In the genomic region with DNA sequence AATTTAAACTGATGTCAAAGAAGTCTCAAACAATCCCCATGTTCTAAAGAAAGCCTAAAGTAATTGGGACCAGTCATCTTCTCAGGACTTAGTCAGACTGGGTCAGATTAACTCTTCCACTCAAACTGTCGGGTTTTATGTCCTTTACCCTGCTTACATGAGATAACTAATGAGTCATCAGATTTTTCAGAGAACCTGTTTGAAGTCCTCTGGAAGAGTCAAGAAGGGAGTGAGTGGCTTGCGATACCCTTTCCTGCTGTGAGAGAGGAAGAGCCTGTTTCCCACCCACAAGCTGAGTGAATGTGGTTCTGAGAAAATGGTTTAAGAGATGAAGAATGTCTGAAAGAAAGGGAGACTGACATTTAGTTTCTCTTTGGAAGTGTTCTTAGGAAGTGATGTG, we compare ENCODE assay signal across 16 cellular contexts.
A peak's percentile ranks its signal among the peaks of the same experiment; 100 is the strongest.
DNase-seq lines count a peak whose midpoint lies in the region; ATAC-seq and TF ChIP-seq lines count a peak whose summit lies in the region.
"Had no signal": no experiment of that assay in that cellular context is flagged by ENCODE, and none has a peak within 500 bp of the region (broad histone marks: within the 10 kb centered on the region; RNA-seq: fewer than 3 reads in every experiment).

No MANE protein-coding gene starts in this region.

- no peaks in the 10 kb centered on the region for H3K36me3 ChIP-seq in smooth muscle cell (ENCODE audit: low read depth)

- 2% methylated on average over 2 of the region's 2 CpGs for WGBS in smooth muscle cell (ENCODE audit: low lambda C conversion rate)

- H3K4me2 ChIP-seq in smooth muscle cell = peak overlapping the region; percentile 64

- no peaks in the 10 kb centered on the region for H4K20me1 ChIP-seq in smooth muscle cell (ENCODE audit: low read depth)

- no peaks in the 10 kb centered on the region for H3K36me3 Mint-ChIP-seq in activated naive CD4-positive, alpha-beta T cell treated with anti-CD3 and anti-CD28 coated beads for 36 hours (ENCODE audit: low read depth)

- no peaks in the 10 kb centered on the region for H3K27me3 ChIP-seq in foreskin keratinocyte
- H3K27me3 ChIP-seq in smooth muscle cell (ENCODE audit: low read depth) = no peaks in the 10 kb centered on the region
- H3K27me3 ChIP-seq: testis had no signal

- no peak overlapping the region for H3K4me3 Mint-ChIP-seq in activated naive CD4-positive, alpha-beta T cell treated with anti-CD3 and anti-CD28 coated beads for 36 hours
- H3K4me3 Mint-ChIP-seq: activated naive CD8-positive, alpha-beta T cell treated with anti-CD3 and anti-CD28 coated beads, Interleukin-2, amount 50 U/mL, for 24 hours; T-helper 1 cell treated with Interleukin-12 subunit alpha and Interleukin-12 subunit beta and Interleukin-4 antibody, amounts not matched to agents 30 μg/mL and 1 μg/mL, for 36 hours had no signal

- no peaks in the 10 kb centered on the region for H3K27me3 Mint-ChIP-seq in activated naive CD4-positive, alpha-beta T cell treated with anti-CD3 and anti-CD28 coated beads for 36 hours (ENCODE audit: low read depth)
- H3K27me3 Mint-ChIP-seq: activated naive CD8-positive, alpha-beta T cell treated with anti-CD3 and anti-CD28 coated beads, Interleukin-2, amount 50 U/mL, for 24 hours had no signal

- no peak overlapping the region for H3K4me3 ChIP-seq in smooth muscle cell
- H3K4me3 ChIP-seq: testis had no signal

- ATAC-seq in SK-N-SH treated with all-trans-retinoic acid at 6 μM for 48 hours (peak; percentile 72), foreskin keratinocyte (peak; percentile 74), HG02938 (IDR thresholded peaks at IDR 0.05; ENCODE audit: unreplicated experiment) (no peak)
- ATAC-seq: activated naive CD8-positive, alpha-beta T cell treated with anti-CD3 and anti-CD28 coated beads, Interleukin-2, amount 50 U/mL, for 24 hours had no signal

- no peaks in the 10 kb centered on the region for H3K9me3 ChIP-seq in smooth muscle cell (replicated peaks; ENCODE audit: low read depth)
- H3K9me3 ChIP-seq: testis had no signal

- H3K9ac ChIP-seq in smooth muscle cell (ENCODE audit: low read depth) = peak overlapping the region; percentile 71

- H3F3A ChIP-seq in smooth muscle cell (ENCODE audit: low read depth) = no peaks in the 10 kb centered on the region

- H3K79me2 ChIP-seq in smooth muscle cell (ENCODE audit: low read depth) = peaks cover 8% of the 10 kb centered on the region

- H3K9me3 Mint-ChIP-seq in activated naive CD4-positive, alpha-beta T cell treated with anti-CD3 and anti-CD28 coated beads for 36 hours = peaks cover 2% of the 10 kb centered on the region
- H3K9me3 Mint-ChIP-seq: activated naive CD8-positive, alpha-beta T cell treated with anti-CD3 and anti-CD28 coated beads, Interleukin-2, amount 50 U/mL, for 24 hours had no signal

- CTCF ChIA-PET in activated naive CD4-positive, alpha-beta T cell treated with anti-CD3 and anti-CD28 coated beads for 36 hours (lab: Charles Lee) = no interaction called here

- DNase-seq in DMS53 (lab: John Stamatoyannopoulos, UW) (peak; percentile 43), DMS53 treated with DMSO at 0.1 percent for 48 hours (lab: John Stamatoyannopoulos, UW; ENCODE audit: unreplicated experiment) (no peak), foreskin keratinocyte (peak; percentile 17 to 35), smooth muscle cell (lab: John Stamatoyannopoulos, UW; ENCODE audit: unreplicated experiment) (no peak), hippocampal formation (lab: John Stamatoyannopoulos, UW) (no peak)
- no peak for DNase-seq in activated naive CD4-positive, alpha-beta T cell treated with anti-CD3 and anti-CD28 coated beads for 36 hours
- DNase-seq: activated CD4-positive, CD25-positive, alpha-beta regulatory T cell; activated naive CD8-positive, alpha-beta T cell treated with anti-CD3 and anti-CD28 coated beads, Interleukin-2, amount 50 U/mL, for 24 hours; C1 segment of cervical spinal cord; NCI-H2227 treated with DMSO at 0.1 percent for 48 hours; SHP77 treated with DMSO at 0.1 percent for 48 hours; testis had no signal

- H3K27ac ChIP-seq in foreskin keratinocyte (no peak overlapping the region), smooth muscle cell (ENCODE audit: low read depth) (peak overlapping the region; percentile 93)
- H3K27ac ChIP-seq: 22Rv1, testis had no signal

- H3K4me1 Mint-ChIP-seq in activated naive CD4-positive, alpha-beta T cell treated with anti-CD3 and anti-CD28 coated beads for 36 hours (ENCODE audit: low read depth) = no peaks in the 10 kb centered on the region
- H3K4me1 Mint-ChIP-seq: activated naive CD8-positive, alpha-beta T cell treated with anti-CD3 and anti-CD28 coated beads, Interleukin-2, amount 50 U/mL, for 24 hours had no signal

- TF ChIP-seq CTCF in foreskin keratinocyte (conservative IDR thresholded peaks at IDR 0.05) (no peak), smooth muscle cell (IDR thresholded peaks at IDR 0.05; ENCODE audit: borderline replicate concordance, insufficient read depth, poor library complexity, severe bottlenecking) (no peak)

- H3K4me1 ChIP-seq in foreskin keratinocyte = no peaks in the 10 kb centered on the region
- peaks cover 7% of the 10 kb centered on the region for H3K4me1 ChIP-seq in smooth muscle cell (ENCODE audit: low read depth)
- H3K4me1 ChIP-seq: testis had no signal

- peak overlapping the region; percentile 17 for H2AFZ ChIP-seq in smooth muscle cell (ENCODE audit: low read depth)

- no peak overlapping the region for H3K27ac Mint-ChIP-seq in activated naive CD4-positive, alpha-beta T cell treated with anti-CD3 and anti-CD28 coated beads for 36 hours
- H3K27ac Mint-ChIP-seq: activated naive CD8-positive, alpha-beta T cell treated with anti-CD3 and anti-CD28 coated beads, Interleukin-2, amount 50 U/mL, for 24 hours; T-helper 1 cell treated with Interleukin-12 subunit alpha and Interleukin-12 subunit beta and Interleukin-4 antibody, amounts not matched to agents 30 μg/mL and 1 μg/mL, for 36 hours had no signal

- intact Hi-C loops in activated naive CD4-positive, alpha-beta T cell treated with anti-CD3 and anti-CD28 coated beads for 36 hours (cut with micrococcal nuclease) = no loop called here

TF ChIP-seq in SK-N-SH treated with all-trans-retinoic acid at 6 μM for 48 hours, 23 proteins besides CTCF, POLR2A, EP300 and RAD21 (continues in another document):
- TF ChIP-seq TOX (CRISPR knock-in tag; IDR thresholded peaks at IDR 0.05; ENCODE audit: borderline replicate concordance) (no peak), TCF4 (CRISPR knock-in tag; IDR thresholded peaks at IDR 0.05; ENCODE audit: borderline replicate concordance) (no peak), GLIS3 (CRISPR knock-in tag; IDR thresholded peaks at IDR 0.05) (no peak), ZNF565 (CRISPR knock-in tag; conservative IDR thresholded peaks at IDR 0.05; ENCODE audit: low read depth) (no peak), RARB (CRISPR knock-in tag; IDR thresholded peaks at IDR 0.05) (no peak), ESRRG (CRISPR knock-in tag; IDR thresholded peaks at IDR 0.05) (no peak)
- TF ChIP-seq, protein P1, sequence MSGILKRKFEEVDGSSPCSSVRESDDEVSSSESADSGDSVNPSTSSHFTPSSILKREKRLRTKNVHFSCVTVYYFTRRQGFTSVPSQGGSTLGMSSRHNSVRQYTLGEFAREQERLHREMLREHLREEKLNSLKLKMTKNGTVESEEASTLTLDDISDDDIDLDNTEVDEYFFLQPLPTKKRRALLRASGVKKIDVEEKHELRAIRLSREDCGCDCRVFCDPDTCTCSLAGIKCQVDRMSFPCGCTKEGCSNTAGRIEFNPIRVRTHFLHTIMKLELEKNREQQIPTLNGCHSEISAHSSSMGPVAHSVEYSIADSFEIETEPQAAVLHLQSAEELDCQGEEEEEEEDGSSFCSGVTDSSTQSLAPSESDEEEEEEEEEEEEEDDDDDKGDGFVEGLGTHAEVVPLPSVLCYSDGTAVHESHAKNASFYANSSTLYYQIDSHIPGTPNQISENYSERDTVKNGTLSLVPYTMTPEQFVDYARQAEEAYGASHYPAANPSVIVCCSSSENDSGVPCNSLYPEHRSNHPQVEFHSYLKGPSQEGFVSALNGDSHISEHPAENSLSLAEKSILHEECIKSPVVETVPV (CRISPR knock-in tag; IDR thresholded peaks at IDR 0.05) = no peak
- TF ChIP-seq, protein P2, sequence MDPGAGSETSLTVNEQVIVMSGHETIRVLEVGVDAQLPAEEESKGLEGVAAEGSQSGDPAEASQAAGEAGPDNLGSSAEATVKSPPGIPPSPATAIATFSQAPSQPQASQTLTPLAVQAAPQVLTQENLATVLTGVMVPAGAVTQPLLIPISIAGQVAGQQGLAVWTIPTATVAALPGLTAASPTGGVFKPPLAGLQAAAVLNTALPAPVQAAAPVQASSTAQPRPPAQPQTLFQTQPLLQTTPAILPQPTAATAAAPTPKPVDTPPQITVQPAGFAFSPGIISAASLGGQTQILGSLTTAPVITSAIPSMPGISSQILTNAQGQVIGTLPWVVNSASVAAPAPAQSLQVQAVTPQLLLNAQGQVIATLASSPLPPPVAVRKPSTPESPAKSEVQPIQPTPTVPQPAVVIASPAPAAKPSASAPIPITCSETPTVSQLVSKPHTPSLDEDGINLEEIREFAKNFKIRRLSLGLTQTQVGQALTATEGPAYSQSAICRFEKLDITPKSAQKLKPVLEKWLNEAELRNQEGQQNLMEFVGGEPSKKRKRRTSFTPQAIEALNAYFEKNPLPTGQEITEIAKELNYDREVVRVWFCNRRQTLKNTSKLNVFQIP (CRISPR knock-in tag; IDR thresholded peaks at IDR 0.05; ENCODE audit: borderline replicate concordance, low read depth) = no peak
- TF ChIP-seq, protein P3, sequence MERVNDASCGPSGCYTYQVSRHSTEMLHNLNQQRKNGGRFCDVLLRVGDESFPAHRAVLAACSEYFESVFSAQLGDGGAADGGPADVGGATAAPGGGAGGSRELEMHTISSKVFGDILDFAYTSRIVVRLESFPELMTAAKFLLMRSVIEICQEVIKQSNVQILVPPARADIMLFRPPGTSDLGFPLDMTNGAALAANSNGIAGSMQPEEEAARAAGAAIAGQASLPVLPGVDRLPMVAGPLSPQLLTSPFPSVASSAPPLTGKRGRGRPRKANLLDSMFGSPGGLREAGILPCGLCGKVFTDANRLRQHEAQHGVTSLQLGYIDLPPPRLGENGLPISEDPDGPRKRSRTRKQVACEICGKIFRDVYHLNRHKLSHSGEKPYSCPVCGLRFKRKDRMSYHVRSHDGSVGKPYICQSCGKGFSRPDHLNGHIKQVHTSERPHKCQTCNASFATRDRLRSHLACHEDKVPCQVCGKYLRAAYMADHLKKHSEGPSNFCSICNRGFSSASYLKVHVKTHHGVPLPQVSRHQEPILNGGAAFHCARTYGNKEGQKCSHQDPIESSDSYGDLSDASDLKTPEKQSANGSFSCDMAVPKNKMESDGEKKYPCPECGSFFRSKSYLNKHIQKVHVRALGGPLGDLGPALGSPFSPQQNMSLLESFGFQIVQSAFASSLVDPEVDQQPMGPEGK (CRISPR knock-in tag; IDR thresholded peaks at IDR 0.05; ENCODE audit: borderline replicate concordance) = no peak

Comparison
In these comparisons a context has a peak if more than half of its experiments do, and no peak if none do; other contexts are left out.
1. DNase-seq: peak in DMS53 (single experiment) and foreskin keratinocyte (2 of 2); none in DMS53 treated with DMSO at 0.1 percent for 48 hours (single experiment), smooth muscle cell (single experiment), activated naive CD4-positive, alpha-beta T cell treated with anti-CD3 and anti-CD28 coated beads for 36 hours (single experiment) and hippocampal formation (0 of 2).